9 cellular contexts compared by ENCODE assay signal in genomic region chr6:328184-328670, GRCh38. TPM values are rescaled to one million over a fixed set of nuclear protein-coding genes. Genes with fewer than 3 reads are reported as not detected.
DNase-seq lines count a peak whose midpoint lies in the region; ATAC-seq, FAIRE-seq and TF ChIP-seq lines count a peak whose summit lies in the region.
"Had no signal": no experiment of that assay in that cellular context is flagged by ENCODE, and none has a peak within 500 bp of the region (broad histone marks: within the 10 kb centered on the region; RNA-seq: fewer than 3 reads in every experiment).

No MANE protein-coding gene starts in this region.

- no peak overlapping the region for H2AFZ ChIP-seq in HepG2 (ENCODE audit: low read length)

- intact Hi-C loops in right lobe of liver (cut with DNase I) (no loop called here), HepG2 (cut with micrococcal nuclease; ENCODE audit: unreplicated experiment) (no loop called here), activated B cell treated with CpG ODN at 0.5 μM for 24 hours (cut with micrococcal nuclease) (loop anchor here (1.0 to 2.0 kb wide), 3 partner anchors 9 to 36 kb away; partner anchors contain the start of gene DUSP22), left colon (cut with DNase I, micrococcal nuclease) (no loop called here)

- BruUV-seq in HepG2 (replicated peaks; lab: Mats Ljungman, UMichigan) = no TSS peak

- DNase-seq in right lobe of liver (no peak), HepG2 (ENCODE audit: low spot score) (no peak), activated B cell treated with CpG ODN at 0.5 μM for 24 hours (peak; percentile 20), left colon (peak in 1 of 2 donors; percentile 69), KBM-7 (no peak), NCI-H748 (lab: John Stamatoyannopoulos, UW; ENCODE audit: unreplicated experiment) (no peak)
- no peak for DNase-seq in activated effector memory CD4-positive, alpha-beta T cell treated with Interleukin-2 at 50 U/mL for 16 hours

- H3K4me3 ChIP-seq in right lobe of liver (no peak overlapping the region), HepG2 (replicated peaks in 1 of 3; ENCODE audit: insufficient read depth in 1 of 3, low read depth in 2 of 3, low read length in 3 of 3) (no peak overlapping the region)

- H3K27ac Mint-ChIP-seq in activated B cell treated with CpG ODN at 0.5 μM for 24 hours = no peak overlapping the region

- TF ChIP-seq EP300 in HepG2 (IDR thresholded peaks at IDR 0.05; ENCODE audit: low read depth in 2 of 2, low read length in 2 of 2) = no peak
- no peak for TF ChIP-seq EP300 in HepG2 (CRISPR knock-in tag; IDR thresholded peaks at IDR 0.05; ENCODE audit: borderline replicate concordance)

- CTCF ChIA-PET in HepG2 (lab: Yijun Ruan, JAX; ENCODE audit: low intra/inter-chr PET ratio, low total read pairs) = no interaction called here
- CTCF ChIA-PET in activated B cell treated with CpG ODN at 0.5 μM for 24 hours (lab: Charles Lee) = interaction anchor here (1.0 kb wide), 1 partner anchor 8 kb away, joined by 3 read pairs; no protein-coding TSS in a partner anchor

- H3K9ac ChIP-seq in HepG2 (ENCODE audit: insufficient read depth, low read depth, low read length) = no peak overlapping the region

- in situ Hi-C loops in HepG2 (cut with HindIII; ENCODE audit: extremely low pct_ligation_motif_present, low pct_unique_long_range_greater_than_20kb) (no loop called here), KBM-7 (cut with MboI; ENCODE audit: low pct_unique_long_range_greater_than_20kb, low sequenced_read_pairs) (no loop called here)

- peaks cover 0 to 15% (median 0%) of the 10 kb centered on the region in 4 donors for H3K4me1 ChIP-seq in right lobe of liver
- H3K4me1 ChIP-seq in HepG2 (ENCODE audit: insufficient read depth, low read length) = peaks cover 7% of the 10 kb centered on the region; the same call in 1 of the 2 replicates

- peaks cover 8% of the 10 kb centered on the region for H3K4me1 Mint-ChIP-seq in activated B cell treated with CpG ODN at 0.5 μM for 24 hours

- no peaks in the 10 kb centered on the region for H3K27me3 ChIP-seq in right lobe of liver
- no peaks in the 10 kb centered on the region for H3K27me3 ChIP-seq in HepG2 (ENCODE audit: control insufficient read depth in 1 of 2, insufficient read depth in 2 of 2, low read length in 2 of 2)
- H3K27me3 ChIP-seq: breast epithelium had no signal

- no peaks in the 10 kb centered on the region for H3K9me3 ChIP-seq in right lobe of liver
- no peaks in the 10 kb centered on the region for H3K9me3 ChIP-seq in HepG2 (ENCODE audit: low read length)
- H3K9me3 ChIP-seq: breast epithelium had no signal

- peak; percentile 36 to 70 (median 51) for ATAC-seq in right lobe of liver
- ATAC-seq in HepG2 = no peak
- peak; percentile 72 for ATAC-seq in HG02938 (IDR thresholded peaks at IDR 0.05; ENCODE audit: unreplicated experiment)
- ATAC-seq in activated B cell treated with CpG ODN at 0.5 μM for 24 hours (ENCODE audit: low read depth) = peak; percentile 90
- peak; percentile 30 for ATAC-seq in left colon

- TF ChIP-seq RAD21 in HepG2 (CRISPR knock-in tag; IDR thresholded peaks at IDR 0.05) = no peak

- no peak overlapping the region for H3K4me3 Mint-ChIP-seq in activated B cell treated with CpG ODN at 0.5 μM for 24 hours

- POLR2A ChIA-PET in HepG2 (lab: Yijun Ruan, JAX) = no interaction called here
- POLR2A ChIA-PET in activated B cell treated with CpG ODN at 0.5 μM for 24 hours (lab: Charles Lee) = interaction anchor here (0.6 to 2.5 kb wide), 12 partner anchors 8 to 101 kb away, joined by 3 to 22 read pairs (median 4); partner anchors contain the start of genes DUSP22 and IRF4

- no peaks in the 10 kb centered on the region for H3K27me3 Mint-ChIP-seq in activated B cell treated with CpG ODN at 0.5 μM for 24 hours

- no peak for TF ChIP-seq CTCF in right lobe of liver (IDR thresholded peaks at IDR 0.05)
- TF ChIP-seq CTCF in HepG2 (CRISPR knock-in tag; IDR thresholded peaks at IDR 0.05) = no peak
- no peak for TF ChIP-seq CTCF in activated B cell treated with CpG ODN at 0.5 μM for 24 hours (IDR thresholded peaks at IDR 0.05)

- peaks cover 0 to 4% (median 0%) of the 10 kb centered on the region in 4 donors for H3K36me3 ChIP-seq in right lobe of liver
- H3K36me3 ChIP-seq in HepG2 (replicated peaks in 1 of 2; ENCODE audit: control insufficient read depth in 1 of 2, insufficient read depth in 2 of 2, low read length in 2 of 2) = peaks cover 2 to 7% of the 10 kb centered on the region in 2 experiments; a peak in 2 of 5 replicates
- H3K36me3 ChIP-seq: breast epithelium had no signal

- H4K20me1 ChIP-seq in HepG2 (ENCODE audit: insufficient read depth, low read length) = no peaks in the 10 kb centered on the region

- H3K9me3 Mint-ChIP-seq in activated B cell treated with CpG ODN at 0.5 μM for 24 hours = no peaks in the 10 kb centered on the region

- no peak overlapping the region for H3K4me2 ChIP-seq in HepG2 (ENCODE audit: low read depth, low read length)

- H3K27ac ChIP-seq in right lobe of liver (no peak overlapping the region), HepG2 (ENCODE audit: extremely low read length, insufficient read depth, low read length) (no peak overlapping the region)

- H3K36me3 Mint-ChIP-seq in activated B cell treated with CpG ODN at 0.5 μM for 24 hours (ENCODE audit: low read depth) = peaks cover 18% of the 10 kb centered on the region

- H3K79me2 ChIP-seq in HepG2 (ENCODE audit: insufficient read depth, low read length) = no peaks in the 10 kb centered on the region

- FAIRE-seq in HepG2 (lab: Jason Lieb, UNC) = no peak

- 45% methylated on average over 7 of the region's 7 CpGs for WGBS in right lobe of liver (ENCODE audit: insufficient coverage, low coverage, low lambda C conversion rate, missing lambda C conversion rate)
- WGBS in HepG2 (ENCODE audit: low lambda C conversion rate) = 53% methylated on average over 7 of the region's 7 CpGs

- TF ChIP-seq POLR2A in right lobe of liver (IDR thresholded peaks at IDR 0.05) (no peak), HepG2 (IDR thresholded peaks at IDR 0.05; ENCODE audit: insufficient read depth in 1 of 2, low read depth in 2 of 2, low read length in 2 of 2) (no peak)

TF ChIP-seq in HepG2, 621 proteins besides CTCF, POLR2A, EP300 and RAD21:
- TF ChIP-seq PAF1 (CRISPR knock-in tag; IDR thresholded peaks at IDR 0.05) = no peak
- TF ChIP-seq MAFK (conservative IDR thresholded peaks at IDR 0.05 in 1 of 2, IDR thresholded peaks at IDR 0.05 in 1 of 2; ENCODE audit: low read length in 2 of 2) = peak in 1 of 2 experiments; percentile 14; a peak in 1 of 4 replicates
TF ChIP-seq in HepG2: peak in this region for 1.

RNA-seq across cellular contexts. Expression of gene DUSP22, which starts 35.9 kb away (rescaled TPM):
- total RNA-seq in right lobe of liver (10 to 100 TPM; 20.6 to 24.8 (median 21.3) TPM), HepG2 (2016; rRNA removed; fragmentation: Illumina TruSeq; extraction: Trizol) (29.1 and 32.8 TPM in 2 replicates), activated B cell treated with CpG ODN at 0.5 μM for 24 hours (137 and 153 TPM in 2 replicates), left colon (10 to 100 TPM; 26.5 to 29.5 TPM)
- total RNA-seq in HepG2 (2016; cell fraction: cytosol; rRNA removed; fragmentation: Illumina TruSeq; extraction: Trizol; ENCODE audit: low read depth) = 22.6 TPM in 2 replicates
- 25.5 and 31.6 TPM in 2 replicates for total RNA-seq in HepG2 (2016; cell fraction: insoluble cytoplasmic fraction; rRNA removed; fragmentation: Illumina TruSeq; extraction: Trizol)
- total RNA-seq in HepG2 (2016; cell fraction: membrane; rRNA removed; fragmentation: Illumina TruSeq; extraction: Trizol) = 56.6 and 61.9 TPM in 2 replicates
- 32.2 and 39.4 TPM in 2 replicates for total RNA-seq in HepG2 (2016; cell fraction: nucleus; rRNA removed; fragmentation: Illumina TruSeq; extraction: Trizol)
- polyA plus RNA-seq in HepG2 (2011; rRNA removed) = 20.2 and 22.5 TPM in 2 replicates
- 21.7 and 22.6 TPM in 2 replicates for polyA plus RNA-seq in HepG2 (2011; cell fraction: cytosol; rRNA removed)
- polyA plus RNA-seq in HepG2 (2011; cell fraction: nucleus; rRNA removed) = 114 and 123 TPM in 2 replicates
- 26.8 and 53.2 TPM in 2 replicates for polyA plus RNA-seq in HepG2 (2012)
- polyA plus RNA-seq in HepG2 (2016; cell fraction: cytosol; fragmentation: Illumina TruSeq; extraction: Trizol; ENCODE audit: low read depth) = 30.2 and 39.2 TPM in 2 replicates
- 30.2 and 36.3 TPM in 2 replicates for polyA plus RNA-seq in HepG2 (2016; cell fraction: insoluble cytoplasmic fraction; fragmentation: Illumina TruSeq; extraction: Trizol; ENCODE audit: low read depth)
- 58.4 and 62.7 TPM in 2 replicates for polyA plus RNA-seq in HepG2 (2016; cell fraction: membrane; fragmentation: Illumina TruSeq; extraction: Trizol; ENCODE audit: low read depth)
- polyA plus RNA-seq in HepG2 (2016; cell fraction: nucleus; fragmentation: Illumina TruSeq; extraction: Trizol; ENCODE audit: insufficient read depth, low read depth) = 46.9 and 51.1 TPM in 2 replicates
- polyA minus RNA-seq in HepG2 (2011; rRNA and poly(A)+ RNA removed; ENCODE audit: low replicate concordance) = 5.3 and 29.0 TPM in 2 replicates
- 5.7 and 8.6 TPM in 2 replicates for polyA minus RNA-seq in HepG2 (2011; cell fraction: cytosol; rRNA and poly(A)+ RNA removed)
- polyA minus RNA-seq in HepG2 (2011; cell fraction: nucleus; rRNA and poly(A)+ RNA removed) = 42.6 and 44.8 TPM in 2 replicates
